Comparison of ENCODE assay signal across 22 cellular contexts in genomic region chr20:39123161-39123560, GRCh38.
"Had no signal": no experiment of that assay in that cellular context is flagged by ENCODE, and none has a peak within 500 bp of the region (broad histone marks: within the 10 kb centered on the region; RNA-seq: fewer than 3 reads in every experiment).

No MANE protein-coding gene starts in this region.

- H3K36me3 Mint-ChIP-seq: naive thymus-derived CD8-positive, alpha-beta T cell; stimulated activated effector memory CD8-positive, alpha-beta T cell treated with anti-CD3 and anti-CD28 coated beads, Interleukin-12 subunit alpha, Interleukin-12 subunit beta, amount 100 ng/mL, for 72 hours; type B pancreatic cell had no signal

- H3K4me1 Mint-ChIP-seq: stimulated activated effector memory CD8-positive, alpha-beta T cell treated with anti-CD3 and anti-CD28 coated beads, Interleukin-12 subunit alpha, Interleukin-12 subunit beta, amount 100 ng/mL, for 72 hours had no signal

- H3K9me3 ChIP-seq: left lung, psoas muscle, testis, tibial artery had no signal

- ATAC-seq: left lung; naive thymus-derived CD8-positive, alpha-beta T cell; psoas muscle; right cardiac atrium; stimulated activated effector memory CD8-positive, alpha-beta T cell treated with anti-CD3 and anti-CD28 coated beads, Interleukin-12 subunit alpha, Interleukin-12 subunit beta, amount 100 ng/mL, for 72 hours had no signal

- H3K4me3 ChIP-seq: left lung, psoas muscle, sigmoid colon, stomach, testis, tibial artery had no signal

- H3K27me3 ChIP-seq: sigmoid colon, testis had no signal

- DNase-seq: central memory CD4-positive, alpha-beta T cell; effector memory CD4-positive, alpha-beta T cell; hypothalamus; kidney; left lung; mesenchymal stem cell; naive thymus-derived CD8-positive, alpha-beta T cell; nephron progenitor cell; nucleus accumbens; posterior cingulate gyrus; psoas muscle; right cardiac atrium; sigmoid colon; stimulated activated CD4-positive, alpha-beta T cell treated with anti-CD3 and anti-CD28 coated beads, Interleukin-2, amount 100 ng/mL, for 24 hours; stimulated activated CD4-positive, alpha-beta T cell treated with anti-CD3 and anti-CD28 coated beads, Interleukin-4, amount 100 ng/mL, for 24 hours; stimulated activated naive CD4-positive, alpha-beta T cell treated with Interleukin-2 at 50 U/mL for 16 hours; stomach; testis; tibial artery had no signal

- H3K4me1 ChIP-seq: left lung, psoas muscle, sigmoid colon, stomach, testis, tibial artery had no signal

- H3K36me3 ChIP-seq: left lung, sigmoid colon, stomach, tibial artery had no signal

- H3K9me3 Mint-ChIP-seq: dendritic cell treated with granulocyte-macrophage colony-stimulating factor and Interleukin-4, amounts not matched to agents 40 ng/mL and 50 ng/mL, for 4 days; stimulated activated effector memory CD8-positive, alpha-beta T cell treated with anti-CD3 and anti-CD28 coated beads, Interleukin-12 subunit alpha, Interleukin-12 subunit beta, amount 100 ng/mL, for 72 hours; type B pancreatic cell had no signal

- H3K27ac ChIP-seq: left lung, psoas muscle, sigmoid colon, stomach, testis, tibial artery had no signal

- H3K27ac Mint-ChIP-seq: dendritic cell treated with granulocyte-macrophage colony-stimulating factor and Interleukin-4, amounts not matched to agents 40 ng/mL and 50 ng/mL, for 4 days; naive thymus-derived CD8-positive, alpha-beta T cell; nephron progenitor cell; stimulated activated effector memory CD8-positive, alpha-beta T cell treated with anti-CD3 and anti-CD28 coated beads, Interleukin-12 subunit alpha, Interleukin-12 subunit beta, amount 100 ng/mL, for 72 hours; type B pancreatic cell had no signal

- H3K4me3 Mint-ChIP-seq: dendritic cell treated with granulocyte-macrophage colony-stimulating factor and Interleukin-4, amounts not matched to agents 40 ng/mL and 50 ng/mL, for 4 days; naive thymus-derived CD8-positive, alpha-beta T cell; stimulated activated effector memory CD8-positive, alpha-beta T cell treated with anti-CD3 and anti-CD28 coated beads, Interleukin-12 subunit alpha, Interleukin-12 subunit beta, amount 100 ng/mL, for 72 hours had no signal
